8 cellular contexts compared by ENCODE assay signal in genomic region chr19:11197291-11198174, GRCh38. TPM values are rescaled to one million over a fixed set of nuclear protein-coding genes. Genes with fewer than 3 reads are reported as not detected.
DNase-seq lines count a peak whose midpoint lies in the region; ATAC-seq and TF ChIP-seq lines count a peak whose summit lies in the region.

Gene KANK2, minus strand, starts transcription at chr19:11197545. Its CDS starts 3,034 bp downstream, at chr19:11194511.

- ATAC-seq in GM18909 (IDR thresholded peaks at IDR 0.05; ENCODE audit: poor library complexity, unreplicated experiment) (peak; percentile 73), HG03196 (IDR thresholded peaks at IDR 0.05; ENCODE audit: unreplicated experiment) (peak; percentile 61)

- 1% methylated on average over 78 of the region's 78 CpGs for WGBS in liver

- peak within 1 kb of the TSS; percentile 83 to 95 for H3K27ac ChIP-seq in liver (ENCODE audit: low read depth in 1 of 2, low read length in 2 of 2)

- H3K9me3 ChIP-seq in liver (ENCODE audit: control insufficient read depth in 4 of 4, low read length in 3 of 4): no peaks in the 10 kb centered on the region

- TF ChIP-seq CTCF in liver (IDR thresholded peaks at IDR 0.05; ENCODE audit: low read depth, low read length, missing input control): no peak

- H3K27me3 ChIP-seq in liver (ENCODE audit: control insufficient read depth in 4 of 4, insufficient read depth in 4 of 4, low read length in 3 of 4): no peaks in the 10 kb centered on the region

- TF ChIP-seq RAD21 in liver (IDR thresholded peaks at IDR 0.05): peak in 1 of 2 donors; percentile 42

- H3K36me3 ChIP-seq in liver (ENCODE audit: control insufficient read depth in 4 of 4, insufficient read depth in 3 of 4, low read depth in 1 of 4, low read length in 3 of 4): peaks cover 2 to 6% (median 3%) of the 10 kb centered on the region in 4 donors

- DNase-seq in ACHN (peak; percentile 76), NCI-H526 (lab: John Stamatoyannopoulos, UW) (peak; percentile 66 to 84), dermis microvascular lymphatic vessel endothelial cell (ENCODE audit: low read depth in 2 of 2) (peak; percentile 49 to 84)
- peak; percentile 79 to 80 for DNase-seq in activated CD4-positive, alpha-beta T cell treated with anti-CD3 and anti-CD28 coated beads, Interleukin-2, amount 50 U/mL, for 48 hours
- peak; percentile 71 for DNase-seq in stimulated activated CD4-positive, alpha-beta T cell treated with anti-CD3 and anti-CD28 coated beads, Interleukin-4, amount 100 ng/mL, for 1 hour

- peaks cover 4 to 71% (median 36%) of the 10 kb centered on the region in 4 donors for H3K4me1 ChIP-seq in liver (ENCODE audit: control insufficient read depth in 4 of 4, insufficient read depth in 4 of 4, low read length in 3 of 4)

- peak within 1 kb of the TSS; percentile 77 to 82 (median 77) for H3K4me3 ChIP-seq in liver (ENCODE audit: low read depth in 1 of 3, low read length in 3 of 3)

- in situ Hi-C loops in ACHN (cut with HindIII; ENCODE audit: low pct_ligation_motif_present, low pct_unique_long_range_greater_than_20kb, low sequenced_read_pairs): no loop called here

- H3K9ac ChIP-seq in liver (ENCODE audit: low read depth in 1 of 2, low read length in 2 of 2): peak within 1 kb of the TSS; percentile 36 to 60

TF ChIP-seq in liver, 16 proteins besides CTCF, POLR2A, EP300 and RAD21:
- peak in 1 of 2 donors; percentile 18 for TF ChIP-seq RXRA (IDR thresholded peaks at IDR 0.05)
- peak in 1 of 2 donors; percentile 5 for TF ChIP-seq HNF4A (conservative IDR thresholded peaks at IDR 0.05)
- peak; percentile 17 for TF ChIP-seq SP1 (IDR thresholded peaks at IDR 0.05)
- no peak for TF ChIP-seq MAX (IDR thresholded peaks at IDR 0.05)
- peak; percentile 42 for TF ChIP-seq REST (IDR thresholded peaks at IDR 0.05)
- no peak for TF ChIP-seq ZBTB33 (IDR thresholded peaks at IDR 0.05)
- TF ChIP-seq HNF4G (IDR thresholded peaks at IDR 0.05): no peak

RNA-seq across cellular contexts. Expression of gene KANK2, which starts in this region (rescaled TPM):
- 45.6 and 127 TPM in 2 replicates for total RNA-seq in dermis microvascular lymphatic vessel endothelial cell
- 10 to 100 TPM; 51.0 to 67.8 TPM for total RNA-seq in liver
- polyA plus RNA-seq in liver: 10 to 100 TPM; 15.0 to 30.3 TPM

Comparison
In these comparisons a context has a peak if more than half of its experiments do, and no peak if none do; other contexts are left out.
1. Peak in every context shown above with its lines: DNase-seq, ATAC-seq, H3K4me3 ChIP-seq and H3K27ac ChIP-seq.